Comparison of ENCODE assay signal across 25 cellular contexts in genomic region chr2:143181494-143181893, GRCh38. TPM values are rescaled to one million over a fixed set of nuclear protein-coding genes. Genes with fewer than 3 reads are reported as not detected.
A peak's percentile ranks its signal among the peaks of the same experiment; 100 is the strongest.
DNase-seq lines count a peak whose midpoint lies in the region; ATAC-seq, FAIRE-seq and TF ChIP-seq lines count a peak whose summit lies in the region.
"Had no signal": no experiment of that assay in that cellular context is flagged by ENCODE, and none has a peak within 500 bp of the region (broad histone marks: within the 10 kb centered on the region; RNA-seq: fewer than 3 reads in every experiment).

No MANE protein-coding gene starts in this region.

- no peak overlapping the region for H3K27ac ChIP-seq in CD4-positive, alpha-beta memory T cell (ENCODE audit: low read depth, low read length)
- H3K27ac ChIP-seq: BLaER1, GM23248, KMS-11 had no signal

- no peak for TF ChIP-seq CTCF in Caco-2 (IDR thresholded peaks at IDR 0.05; ENCODE audit: insufficient read depth in 1 of 2, low read depth in 1 of 2, low read length in 1 of 2, severe bottlenecking in 1 of 2, unreplicated experiment in 1 of 2)

- H3K4me3 ChIP-seq in CD4-positive, alpha-beta memory T cell (ENCODE audit: low read length in 2 of 2), result no peak overlapping the region
- no peak overlapping the region for H3K4me3 ChIP-seq in Caco-2 (ENCODE audit: low read depth, low read length)
- H3K4me3 ChIP-seq: BLaER1, GM23248 had no signal

- H3K27me3 Mint-ChIP-seq in CD4-positive, alpha-beta memory T cell, result no peaks in the 10 kb centered on the region
- no peaks in the 10 kb centered on the region for H3K27me3 Mint-ChIP-seq in activated naive CD8-positive, alpha-beta T cell treated with anti-CD3 and anti-CD28 coated beads, Interleukin-2, amount 50 U/mL, for 24 hours
- no peaks in the 10 kb centered on the region for H3K27me3 Mint-ChIP-seq in natural killer cell treated with Interleukin-12 subunit alpha and Interleukin-12 subunit beta and Interleukin-15 and Interleukin-18, amount 100 ng/mL, for 72 hours
- H3K27me3 Mint-ChIP-seq in Caco-2 (ENCODE audit: insufficient read depth, unreplicated experiment), result peaks cover 3% of the 10 kb centered on the region

- no peaks in the 10 kb centered on the region for H3K36me3 ChIP-seq in CD4-positive, alpha-beta memory T cell (ENCODE audit: insufficient read depth, low read length)
- no peaks in the 10 kb centered on the region for H3K36me3 ChIP-seq in Caco-2 (ENCODE audit: control insufficient read depth, insufficient read depth, low read length)

- no peak for DNase-seq in CD4-positive, alpha-beta memory T cell
- no peak for DNase-seq in GM19239 (ENCODE audit: insufficient read length, low spot score)
- no peak for DNase-seq in activated naive CD8-positive, alpha-beta T cell treated with anti-CD3 and anti-CD28 coated beads, Interleukin-2, amount 50 U/mL, for 24 hours
- DNase-seq in natural killer cell treated with Interleukin-12 subunit alpha and Interleukin-12 subunit beta and Interleukin-15 and Interleukin-18, amount 100 ng/mL, for 72 hours (ENCODE audit: low spot score), result no peak
- no peak for DNase-seq in GM19240 (ENCODE audit: insufficient read length, low spot score)
- no peak for DNase-seq in Caco-2
- DNase-seq: DMS53, EL, GF-D8, GM23248, H9, HFFc6, NCI-H1105, NCI-H2029 treated with DMSO at 0.1 percent for 48 hours, NCI-H226, NCI-H510A treated with DMSO at 0.1 percent for 48 hours, NCI-H748 treated with DMSO at 0.1 percent for 48 hours, SIG-M5, SK-N-SH had no signal

- H3K27ac Mint-ChIP-seq in CD4-positive, alpha-beta memory T cell, result peak overlapping the region in 4 of 7 donors; percentile 8 to 75 (median 50)
- peak overlapping the region; percentile 53 for H3K27ac Mint-ChIP-seq in activated naive CD8-positive, alpha-beta T cell treated with anti-CD3 and anti-CD28 coated beads, Interleukin-2, amount 50 U/mL, for 24 hours
- peak overlapping the region; percentile 3 to 38 for H3K27ac Mint-ChIP-seq in natural killer cell treated with Interleukin-12 subunit alpha and Interleukin-12 subunit beta and Interleukin-15 and Interleukin-18, amount 100 ng/mL, for 72 hours
- H3K27ac Mint-ChIP-seq in Caco-2 (ENCODE audit: unreplicated experiment), result no peak overlapping the region
- H3K27ac Mint-ChIP-seq: H9, HFFc6 had no signal

- peak; percentile 8 for FAIRE-seq in GM19239 (lab: Jason Lieb, UNC)
- FAIRE-seq: D721Med had no signal

- peaks cover 69% of the 10 kb centered on the region for H3K4me1 ChIP-seq in CD4-positive, alpha-beta memory T cell (ENCODE audit: insufficient read depth, low read length)
- no peaks in the 10 kb centered on the region for H3K4me1 ChIP-seq in Caco-2

- POLR2A ChIA-PET in CD4-positive, alpha-beta memory T cell (lab: Charles Lee; ENCODE audit: partially characterized antibody), result interaction anchor here (0.7 to 1.4 kb wide), 3 partner anchors 19 to 77 kb away, joined by 3 to 6 read pairs (median 3); no protein-coding TSS in a partner anchor
- POLR2A ChIA-PET in Caco-2 (lab: Charles Lee), result no interaction called here

- H3K27me3 ChIP-seq in CD4-positive, alpha-beta memory T cell (ENCODE audit: insufficient read depth, low read length), result no peaks in the 10 kb centered on the region
- H3K27me3 ChIP-seq in Caco-2 (replicated peaks; ENCODE audit: control insufficient read depth, insufficient read depth, low read length), result no peaks in the 10 kb centered on the region
- H3K27me3 ChIP-seq: BLaER1 had no signal

- intact Hi-C loops in CD4-positive, alpha-beta memory T cell (cut with micrococcal nuclease), result no loop called here
- intact Hi-C loops in Caco-2 (cut with micrococcal nuclease; ENCODE audit: unreplicated experiment), result no loop called here

- peak overlapping the region in 6 of 8 donors; percentile 8 to 47 (median 33) for H3K4me3 Mint-ChIP-seq in CD4-positive, alpha-beta memory T cell
- H3K4me3 Mint-ChIP-seq in activated naive CD8-positive, alpha-beta T cell treated with anti-CD3 and anti-CD28 coated beads, Interleukin-2, amount 50 U/mL, for 24 hours, result no peak overlapping the region
- H3K4me3 Mint-ChIP-seq in natural killer cell treated with Interleukin-12 subunit alpha and Interleukin-12 subunit beta and Interleukin-15 and Interleukin-18, amount 100 ng/mL, for 72 hours, result no peak overlapping the region
- no peak overlapping the region for H3K4me3 Mint-ChIP-seq in Caco-2 (ENCODE audit: unreplicated experiment)
- H3K4me3 Mint-ChIP-seq: H9, HFFc6 had no signal

- no TSS peak for BruUV-seq in Caco-2 (replicated peaks; lab: Mats Ljungman, UMichigan)

- peaks cover 57 to 78% (median 67%) of the 10 kb centered on the region in 4 donors for H3K4me1 Mint-ChIP-seq in CD4-positive, alpha-beta memory T cell
- H3K4me1 Mint-ChIP-seq in activated naive CD8-positive, alpha-beta T cell treated with anti-CD3 and anti-CD28 coated beads, Interleukin-2, amount 50 U/mL, for 24 hours, result peaks cover 48% of the 10 kb centered on the region
- H3K4me1 Mint-ChIP-seq in natural killer cell treated with Interleukin-12 subunit alpha and Interleukin-12 subunit beta and Interleukin-15 and Interleukin-18, amount 100 ng/mL, for 72 hours (ENCODE audit: low read depth in 2 of 2), result peaks cover 59% of the 10 kb centered on the region in 2 donors
- H3K4me1 Mint-ChIP-seq in Caco-2 (ENCODE audit: low read depth, unreplicated experiment), result no peaks in the 10 kb centered on the region

- no peaks in the 10 kb centered on the region for H3K9me3 ChIP-seq in CD4-positive, alpha-beta memory T cell (ENCODE audit: control insufficient read depth in 1 of 2, low read length in 2 of 2)
- no peaks in the 10 kb centered on the region for H3K9me3 ChIP-seq in Caco-2
- H3K9me3 ChIP-seq: SK-N-SH had no signal

- CTCF ChIA-PET in CD4-positive, alpha-beta memory T cell (lab: Charles Lee; ENCODE audit: partially characterized antibody), result interaction anchor here (0.8 to 1.8 kb wide), 7 partner anchors 10 to 78 kb away, joined by 3 to 7 read pairs (median 4); no protein-coding TSS in a partner anchor
- CTCF ChIA-PET in Caco-2 (lab: Charles Lee), result interaction anchor here (0.6 kb wide), 1 partner anchor 80 kb away, joined by 3 read pairs; no protein-coding TSS in a partner anchor

- peaks cover 0 to 13% (median 7%) of the 10 kb centered on the region in 8 donors for H3K9me3 Mint-ChIP-seq in CD4-positive, alpha-beta memory T cell
- H3K9me3 Mint-ChIP-seq in activated naive CD8-positive, alpha-beta T cell treated with anti-CD3 and anti-CD28 coated beads, Interleukin-2, amount 50 U/mL, for 24 hours, result peaks cover 5% of the 10 kb centered on the region
- peaks cover 3% of the 10 kb centered on the region for H3K9me3 Mint-ChIP-seq in natural killer cell treated with Interleukin-12 subunit alpha and Interleukin-12 subunit beta and Interleukin-15 and Interleukin-18, amount 100 ng/mL, for 72 hours
- H3K9me3 Mint-ChIP-seq in Caco-2 (ENCODE audit: unreplicated experiment), result no peaks in the 10 kb centered on the region

- H3K36me3 Mint-ChIP-seq in CD4-positive, alpha-beta memory T cell, result peaks cover 47 to 55% of the 10 kb centered on the region in 2 donors
- H3K36me3 Mint-ChIP-seq in activated naive CD8-positive, alpha-beta T cell treated with anti-CD3 and anti-CD28 coated beads, Interleukin-2, amount 50 U/mL, for 24 hours (ENCODE audit: low read depth), result peaks cover 4% of the 10 kb centered on the region
- H3K36me3 Mint-ChIP-seq in natural killer cell treated with Interleukin-12 subunit alpha and Interleukin-12 subunit beta and Interleukin-15 and Interleukin-18, amount 100 ng/mL, for 72 hours, result peaks cover 9% of the 10 kb centered on the region
- H3K36me3 Mint-ChIP-seq in Caco-2 (ENCODE audit: insufficient read depth, unreplicated experiment), result no peaks in the 10 kb centered on the region

- no peak for ATAC-seq in activated naive CD8-positive, alpha-beta T cell treated with anti-CD3 and anti-CD28 coated beads, Interleukin-2, amount 50 U/mL, for 24 hours
- no peak for ATAC-seq in natural killer cell treated with Interleukin-12 subunit alpha and Interleukin-12 subunit beta and Interleukin-15 and Interleukin-18, amount 100 ng/mL, for 72 hours
- ATAC-seq in GM18511 (IDR thresholded peaks at IDR 0.05; ENCODE audit: unreplicated experiment), result no peak
- ATAC-seq: Panc1 had no signal

RNA-seq across cellular contexts. Expression of gene ARHGAP15, which starts 52.3 kb away (rescaled TPM):
- 100 to 1,000 TPM; 218 to 225 TPM for total RNA-seq in CD4-positive, alpha-beta memory T cell
- 100 to 1,000 TPM; 506 to 524 TPM for polyA plus RNA-seq in CD4-positive, alpha-beta memory T cell
- 100 to 1,000 TPM in 1 of 2 donors, 10 to 100 TPM in 1; 80.6 to 133 TPM for total RNA-seq in natural killer cell treated with Interleukin-12 subunit alpha and Interleukin-12 subunit beta and Interleukin-15 and Interleukin-18, amount 100 ng/mL, for 72 hours
- total RNA-seq in Caco-2 (2022), result not detected in 2 replicates
- total RNA-seq: GM23248, H9, HFFc6, HT1080 had no signal
- polyA plus RNA-seq: GM23248, SK-N-SH had no signal

Comparison
In these comparisons a context has a peak if more than half of its experiments do, and no peak if none do; other contexts are left out.
1. H3K4me3 Mint-ChIP-seq: peak in CD4-positive, alpha-beta memory T cell (6 of 8); none in activated naive CD8-positive, alpha-beta T cell treated with anti-CD3 and anti-CD28 coated beads, Interleukin-2, amount 50 U/mL, for 24 hours (single experiment), natural killer cell treated with Interleukin-12 subunit alpha and Interleukin-12 subunit beta and Interleukin-15 and Interleukin-18, amount 100 ng/mL, for 72 hours (single experiment) and Caco-2 (single experiment).
2. RNA of gene ARHGAP15, which starts 52.3 kb away (total RNA-seq): 218 to 225 TPM in CD4-positive, alpha-beta memory T cell and 80.6 to 133 TPM in natural killer cell treated with Interleukin-12 subunit alpha and Interleukin-12 subunit beta and Interleukin-15 and Interleukin-18, amount 100 ng/mL, for 72 hours; not detected in Caco-2; every median in the first group is over 10 times any median in the second.